ENCODE assay signal across 17 cellular contexts in genomic region chr10:77360835-77361234, GRCh38.
"Had no signal": no experiment of that assay in that cellular context is flagged by ENCODE, and none has a peak within 500 bp of the region (broad histone marks: within the 10 kb centered on the region; RNA-seq: fewer than 3 reads in every experiment).

No MANE protein-coding gene starts in this region.

- H3K79me2 ChIP-seq: hepatocyte had no signal

- H3K27ac Mint-ChIP-seq: dendritic cell treated with granulocyte-macrophage colony-stimulating factor and Interleukin-4, amounts not matched to agents 40 ng/mL and 50 ng/mL, for 4 days; effector memory CD8-positive, alpha-beta T cell; naive thymus-derived CD4-positive, alpha-beta T cell had no signal

- H3K4me1 ChIP-seq: right atrium auricular region, thyroid gland, upper lobe of left lung, uterus had no signal

- DNase-seq: effector memory CD8-positive, alpha-beta T cell; esophagus squamous epithelium; foreskin melanocyte; left colon; naive thymus-derived CD4-positive, alpha-beta T cell; posterior cingulate gyrus; stimulated activated CD4-positive, alpha-beta T cell treated with anti-CD3 and anti-CD28 coated beads, Interleukin-2, amount 100 ng/mL, for 48 hours; stimulated activated naive CD4-positive, alpha-beta T cell treated with Interleukin-2 at 50 U/mL for 16 hours; thyroid gland; uterus had no signal

- H3K4me3 Mint-ChIP-seq: dendritic cell treated with granulocyte-macrophage colony-stimulating factor and Interleukin-4, amounts not matched to agents 40 ng/mL and 50 ng/mL, for 4 days; effector memory CD8-positive, alpha-beta T cell; naive thymus-derived CD4-positive, alpha-beta T cell had no signal

- H3K27ac ChIP-seq: esophagus squamous epithelium, hepatocyte, neutrophil, right atrium auricular region, thyroid gland, upper lobe of left lung had no signal

- H3K4me2 ChIP-seq: hepatocyte, smooth muscle cell had no signal

- H3K36me3 ChIP-seq: esophagus squamous epithelium, neutrophil, right atrium auricular region, thyroid gland, upper lobe of left lung, uterus had no signal

- H3K4me1 Mint-ChIP-seq: naive thymus-derived CD4-positive, alpha-beta T cell had no signal

- H3K9me3 Mint-ChIP-seq: dendritic cell treated with granulocyte-macrophage colony-stimulating factor and Interleukin-4, amounts not matched to agents 40 ng/mL and 50 ng/mL, for 4 days; effector memory CD8-positive, alpha-beta T cell had no signal

- ATAC-seq: effector memory CD8-positive, alpha-beta T cell; left colon; naive thymus-derived CD4-positive, alpha-beta T cell had no signal

- H2AFZ ChIP-seq: hepatocyte had no signal

- H3K36me3 Mint-ChIP-seq: naive thymus-derived CD4-positive, alpha-beta T cell had no signal

- H3K9me3 ChIP-seq: esophagus squamous epithelium, neutrophil, right atrium auricular region, thyroid gland, upper lobe of left lung, uterus had no signal

- FAIRE-seq: colon had no signal

- H3K4me3 ChIP-seq: esophagus squamous epithelium, hepatocyte, right atrium auricular region, smooth muscle cell, thyroid gland, upper lobe of left lung, uterus had no signal

- H3K27me3 ChIP-seq: hepatocyte, right atrium auricular region, thyroid gland, upper lobe of left lung, uterus had no signal
